In genomic region chr4:98546910-98547544, GRCh38 we compare ENCODE assay signal across 1 cellular context.
TF ChIP-seq lines count a peak whose summit lies in the region.

No MANE protein-coding gene starts in this region.

TF ChIP-seq in H1, 55 proteins besides CTCF, POLR2A, EP300 and RAD21 (continued from another document):
- TF ChIP-seq CHD7 (IDR thresholded peaks at IDR 0.05; ENCODE audit: insufficient replicate concordance, low read length) (no peak), RNF2 (IDR thresholded peaks at IDR 0.05; ENCODE audit: borderline replicate concordance, low read depth, low read length, missing control alignments, poor library complexity, severe bottlenecking) (no peak), TEAD4 (IDR thresholded peaks at IDR 0.05; ENCODE audit: low read depth, low read length) (no peak), BACH1 (IDR thresholded peaks at IDR 0.05; ENCODE audit: low read length) (no peak), CBX5 (IDR thresholded peaks at IDR 0.05; ENCODE audit: low read depth, low read length) (no peak), HDAC2 (IDR thresholded peaks at IDR 0.05; ENCODE audit: borderline replicate concordance in 1 of 2, low read depth in 2 of 2, low read length in 2 of 2) (no peak), SIN3A (conservative IDR thresholded peaks at IDR 0.05 in 1 of 2, IDR thresholded peaks at IDR 0.05 in 1 of 2; ENCODE audit: low read depth in 1 of 2, low read length in 2 of 2) (no peak), TBP (IDR thresholded peaks at IDR 0.05; ENCODE audit: low read depth, low read length) (no peak), CBX8 (IDR thresholded peaks at IDR 0.05; ENCODE audit: borderline replicate concordance, low read depth, low read length) (no peak)
TF ChIP-seq in H1: peak in this region for 0.
